In genomic region chr1:203152158-203153034, GRCh38 we compare ENCODE assay signal across 10 cellular contexts. TPM values are rescaled to one million over a fixed set of nuclear protein-coding genes. Genes with fewer than 3 reads are reported as not detected.
DNase-seq lines count a peak whose midpoint lies in the region; ATAC-seq, FAIRE-seq and TF ChIP-seq lines count a peak whose summit lies in the region.
"Had no signal": no experiment of that assay in that cellular context is flagged by ENCODE, and none has a peak within 500 bp of the region (broad histone marks: within the 10 kb centered on the region; RNA-seq: fewer than 3 reads in every experiment).

No MANE protein-coding gene starts in this region.

- no peak overlapping the region for H3K4me2 ChIP-seq in keratinocyte (ENCODE audit: control insufficient read depth, extremely low read depth, insufficient read depth, low read depth, low read length)

- H3K36me3 ChIP-seq in adipocyte (ENCODE audit: control insufficient read depth, insufficient read depth, low read length, severe bottlenecking) (no peaks in the 10 kb centered on the region), keratinocyte (ENCODE audit: control insufficient read depth in 2 of 2, extremely low read depth in 1 of 2, insufficient read depth in 2 of 2, low read length in 2 of 2) (no peaks in the 10 kb centered on the region)

- H4K20me1 ChIP-seq in keratinocyte (ENCODE audit: control insufficient read depth, extremely low read depth, insufficient read depth, low read length): no peaks in the 10 kb centered on the region

- H3K4me3 ChIP-seq in AG10803 (ENCODE audit: low read length) (no peak overlapping the region), adipocyte (ENCODE audit: low read length) (no peak overlapping the region), keratinocyte (ENCODE audit: control insufficient read depth in 2 of 3, extremely low read depth in 1 of 3, insufficient read depth in 2 of 3, low read depth in 1 of 3, low read length in 3 of 3) (no peak overlapping the region)
- H3K4me3 ChIP-seq: skin epidermis had no signal

- H3K27me3 ChIP-seq in adipocyte (replicated peaks; ENCODE audit: control insufficient read depth, insufficient read depth, low read length) (no peaks in the 10 kb centered on the region), keratinocyte (ENCODE audit: control insufficient read depth, extremely low read depth, insufficient read depth, low read length) (no peaks in the 10 kb centered on the region)

- dilution Hi-C loops in keratinocyte (cut with MboI; ENCODE audit: extremely low pct_ligation_motif_present, low sequenced_read_pairs): no loop called here

- DNase-seq in AG10803 (ENCODE audit: low read depth): peak; percentile 30
- peak; percentile 63 for DNase-seq in HPDE6-E6E7 (ENCODE audit: extremely low spot score)
- DNase-seq in adipocyte (ENCODE audit: low read depth): peak; percentile 29
- no peak for DNase-seq in keratinocyte (ENCODE audit: low read depth, low spot score)
- DNase-seq in activated T-cell treated with anti-CD3 and anti-CD28 coated beads for 4 hours: no peak
- no peak for DNase-seq in stimulated activated CD4-positive, alpha-beta T cell treated with anti-CD3 and anti-CD28 coated beads, Interleukin-15, amount 100 ng/mL, for 24 hours
- DNase-seq: amniotic stem cell had no signal

- H3K9me3 ChIP-seq in adipocyte (ENCODE audit: control insufficient read depth, low read length): no peaks in the 10 kb centered on the region
- no peaks in the 10 kb centered on the region for H3K9me3 ChIP-seq in keratinocyte (ENCODE audit: control insufficient read depth, low read depth, low read length)

- H3K27ac ChIP-seq in keratinocyte (ENCODE audit: control insufficient read depth, insufficient read depth, low read length): no peak overlapping the region

- ATAC-seq in HG02759 (IDR thresholded peaks at IDR 0.05; ENCODE audit: unreplicated experiment) (no peak), HG02885 (IDR thresholded peaks at IDR 0.05; ENCODE audit: poor library complexity, unreplicated experiment) (no peak)

- H3K4me1 ChIP-seq in adipocyte (ENCODE audit: control insufficient read depth, insufficient read depth, low read length): peaks cover 15% of the 10 kb centered on the region
- peaks cover 19% of the 10 kb centered on the region for H3K4me1 ChIP-seq in keratinocyte (ENCODE audit: control insufficient read depth, extremely low read depth, insufficient read depth, low read length)

- H3K9ac ChIP-seq in adipocyte (ENCODE audit: low read length) (no peak overlapping the region), keratinocyte (ENCODE audit: control insufficient read depth, extremely low read depth, insufficient read depth, low read length) (no peak overlapping the region)

- TF ChIP-seq CTCF in AG10803 (conservative IDR thresholded peaks at IDR 0.05; ENCODE audit: low read length) (no peak), keratinocyte (optimal IDR thresholded peaks at IDR 0.05 in 1 of 3, IDR thresholded peaks at IDR 0.05 in 1 of 3, conservative IDR thresholded peaks at IDR 0.05 in 1 of 3; ENCODE audit: extremely low read depth in 1 of 3, insufficient read depth in 2 of 3, low read length in 3 of 3) (no peak)

- H3K9me1 ChIP-seq in keratinocyte (ENCODE audit: control insufficient read depth, extremely low read depth, insufficient read depth, low read length): no peaks in the 10 kb centered on the region

- FAIRE-seq in keratinocyte (lab: Jason Lieb, UNC): peak; percentile 34

- no peak overlapping the region for H2AFZ ChIP-seq in keratinocyte (ENCODE audit: control insufficient read depth, low read length)

- no peaks in the 10 kb centered on the region for H3K79me2 ChIP-seq in keratinocyte (ENCODE audit: control insufficient read depth, insufficient read depth, low read length)

RNA-seq across cellular contexts. Expression of gene MYBPH, which starts 23.2 kb away (rescaled TPM):
- not detected in 3 replicates for polyA plus RNA-seq in keratinocyte
- not detected for polyA plus RNA-seq in keratinocyte (2011; ENCODE audit: low read depth)
- polyA plus RNA-seq in keratinocyte (2011; cell fraction: cytosol; rRNA removed): not detected in 2 replicates
- not detected in 2 replicates for polyA plus RNA-seq in keratinocyte (2011; cell fraction: nucleus; rRNA removed)
- 0.06 TPM in 1 of 2 replicates, not detected in the other for polyA plus RNA-seq in keratinocyte (2012; ENCODE audit: low replicate concordance)
- polyA minus RNA-seq in keratinocyte: 0.85 TPM in 1 of 3 replicates, not detected in the others
- not detected for polyA minus RNA-seq in keratinocyte (2011; cell fraction: cytosol; rRNA and poly(A)+ RNA removed)
- polyA minus RNA-seq in keratinocyte (2011; cell fraction: nucleus; rRNA and poly(A)+ RNA removed): not detected in 2 replicates

RNA-seq across cellular contexts. Expression of gene ADORA1, which starts 24.9 kb away (rescaled TPM):
- polyA plus RNA-seq in keratinocyte: 0.07 to 0.10 TPM (median 0.09 TPM) in 3 replicates
- 0.31 TPM for polyA plus RNA-seq in keratinocyte (2011; ENCODE audit: low read depth)
- 0.06 TPM in 1 of 2 replicates, not detected in the other for polyA plus RNA-seq in keratinocyte (2011; cell fraction: cytosol; rRNA removed)
- polyA plus RNA-seq in keratinocyte (2011; cell fraction: nucleus; rRNA removed): 0.11 and 0.17 TPM in 2 replicates
- polyA plus RNA-seq in keratinocyte (2012; ENCODE audit: low replicate concordance): 0.28 TPM in 1 of 2 replicates, not detected in the other
- polyA minus RNA-seq in keratinocyte: not detected in 3 replicates
- not detected for polyA minus RNA-seq in keratinocyte (2011; cell fraction: cytosol; rRNA and poly(A)+ RNA removed)
- 0.39 TPM in 1 of 2 replicates, not detected in the other for polyA minus RNA-seq in keratinocyte (2011; cell fraction: nucleus; rRNA and poly(A)+ RNA removed)

RNA-seq across cellular contexts. Expression of gene CHI3L1, which starts 34.1 kb away (rescaled TPM):
- polyA plus RNA-seq in keratinocyte: 0.11 to 1.2 TPM (median 0.20 TPM) in 3 replicates
- 0.52 TPM for polyA plus RNA-seq in keratinocyte (2011; ENCODE audit: low read depth)
- polyA plus RNA-seq in keratinocyte (2011; cell fraction: cytosol; rRNA removed): 0.29 and 0.34 TPM in 2 replicates
- polyA plus RNA-seq in keratinocyte (2011; cell fraction: nucleus; rRNA removed): 2.7 and 4.2 TPM in 2 replicates
- 3.2 TPM in 1 of 2 replicates, not detected in the other for polyA plus RNA-seq in keratinocyte (2012; ENCODE audit: low replicate concordance)
- polyA minus RNA-seq in keratinocyte: 1.5 TPM in 1 of 3 replicates, not detected in the others
- not detected for polyA minus RNA-seq in keratinocyte (2011; cell fraction: cytosol; rRNA and poly(A)+ RNA removed)
- 1.4 and 1.7 TPM in 2 replicates for polyA minus RNA-seq in keratinocyte (2011; cell fraction: nucleus; rRNA and poly(A)+ RNA removed)

Comparison
In these comparisons a context has a peak if more than half of its experiments do, and no peak if none do; other contexts are left out.
1. DNase-seq: peak in AG10803 (single experiment), HPDE6-E6E7 (single experiment) and adipocyte (single experiment); none in keratinocyte (single experiment), activated T-cell treated with anti-CD3 and anti-CD28 coated beads for 4 hours (single experiment) and stimulated activated CD4-positive, alpha-beta T cell treated with anti-CD3 and anti-CD28 coated beads, Interleukin-15, amount 100 ng/mL, for 24 hours (single experiment).